Comparison of ENCODE assay signal across 19 cellular contexts in genomic region chr1:230071316-230071715, GRCh38.
"Had no signal": no experiment of that assay in that cellular context is flagged by ENCODE, and none has a peak within 500 bp of the region (broad histone marks: within the 10 kb centered on the region; RNA-seq: fewer than 3 reads in every experiment).

No MANE protein-coding gene starts in this region.

- H3K36me3 ChIP-seq: cardiac muscle cell, prostate gland, upper lobe of right lung, WERI-Rb-1 had no signal

- H3K27me3 Mint-ChIP-seq: activated CD4-positive, alpha-beta memory T cell treated with anti-CD3 and anti-CD28 coated beads, Interleukin-2, amount 10 ng/mL, durations not matched to agents 7 days and 5 days; activated CD4-positive, alpha-beta T cell treated with anti-CD3 and anti-CD28 coated beads for 36 hours; activated naive CD8-positive, alpha-beta T cell treated with anti-CD3 and anti-CD28 coated beads for 36 hours; naive thymus-derived CD8-positive, alpha-beta T cell had no signal

- H3K27me3 ChIP-seq: cardiac muscle cell, foreskin keratinocyte, upper lobe of right lung had no signal

- DNase-seq: activated CD4-positive, alpha-beta memory T cell treated with anti-CD3 and anti-CD28 coated beads, Interleukin-2, amount 10 ng/mL, durations not matched to agents 7 days and 5 days; activated CD4-positive, alpha-beta T cell treated with anti-CD3 and anti-CD28 coated beads for 36 hours; activated effector memory CD4-positive, alpha-beta T cell treated with Interleukin-2 at 50 U/mL for 16 hours; activated naive CD8-positive, alpha-beta T cell treated with anti-CD3 and anti-CD28 coated beads for 36 hours; anterior cingulate cortex; foreskin keratinocyte; head of caudate nucleus; left colon; mammary epithelial cell; mucosa of descending colon; naive thymus-derived CD8-positive, alpha-beta T cell; nucleus accumbens; stimulated activated CD4-positive, alpha-beta T cell treated with anti-CD3 and anti-CD28 coated beads, Interleukin-2, amount 100 ng/mL, for 48 hours; stimulated activated naive CD8-positive, alpha-beta T cell treated with anti-CD3 and anti-CD28 coated beads, Interleukin-15, Interleukin-2, amounts not matched to agents 100 U/mL and 50 U/mL, for 24 hours; T-helper 1 cell; upper lobe of right lung; WERI-Rb-1 had no signal

- H3K27ac ChIP-seq: cardiac muscle cell, foreskin keratinocyte, prostate gland, upper lobe of right lung, WERI-Rb-1 had no signal

- H3K9me3 Mint-ChIP-seq: activated CD4-positive, alpha-beta memory T cell treated with anti-CD3 and anti-CD28 coated beads, Interleukin-2, amount 10 ng/mL, durations not matched to agents 7 days and 5 days; activated naive CD8-positive, alpha-beta T cell treated with anti-CD3 and anti-CD28 coated beads for 36 hours; naive thymus-derived CD8-positive, alpha-beta T cell had no signal

- H3K9me3 ChIP-seq: mucosa of descending colon, prostate gland, upper lobe of right lung had no signal

- H3K4me1 ChIP-seq: prostate gland had no signal

- H3K27ac Mint-ChIP-seq: activated CD4-positive, alpha-beta memory T cell treated with anti-CD3 and anti-CD28 coated beads, Interleukin-2, amount 10 ng/mL, durations not matched to agents 7 days and 5 days; activated CD4-positive, alpha-beta T cell treated with anti-CD3 and anti-CD28 coated beads for 36 hours; activated naive CD8-positive, alpha-beta T cell treated with anti-CD3 and anti-CD28 coated beads for 36 hours had no signal

- H3K4me3 ChIP-seq: cardiac muscle cell, mucosa of descending colon, prostate gland, upper lobe of right lung had no signal

- H3K4me3 Mint-ChIP-seq: activated CD4-positive, alpha-beta memory T cell treated with anti-CD3 and anti-CD28 coated beads, Interleukin-2, amount 10 ng/mL, durations not matched to agents 7 days and 5 days; activated CD4-positive, alpha-beta T cell treated with anti-CD3 and anti-CD28 coated beads for 36 hours; activated naive CD8-positive, alpha-beta T cell treated with anti-CD3 and anti-CD28 coated beads for 36 hours; naive thymus-derived CD8-positive, alpha-beta T cell had no signal
